7 cellular contexts compared by ENCODE assay signal in genomic region chr3:184583345-184584000, GRCh38. TPM values are rescaled to one million over a fixed set of nuclear protein-coding genes. Genes with fewer than 3 reads are reported as not detected.
A peak's percentile ranks its signal among the peaks of the same experiment; 100 is the strongest.
DNase-seq lines count a peak whose midpoint lies in the region; ATAC-seq and TF ChIP-seq lines count a peak whose summit lies in the region.

No MANE protein-coding gene starts in this region.

- no peaks in the 10 kb centered on the region for H3F3A ChIP-seq in Loucy (ENCODE audit: low read depth)
- peaks cover 16% of the 10 kb centered on the region for H3F3A ChIP-seq in smooth muscle cell (ENCODE audit: low read depth)

- peak overlapping the region; percentile 76 for H3K27ac ChIP-seq in caudate nucleus (ENCODE audit: low read depth, low read length)
- peak overlapping the region; percentile 17 for H3K27ac ChIP-seq in smooth muscle cell (ENCODE audit: low read depth)

- H4K20me1 ChIP-seq in Loucy (ENCODE audit: insufficient read depth, low read length, poor library complexity, severe bottlenecking): no peaks in the 10 kb centered on the region
- H4K20me1 ChIP-seq in smooth muscle cell (ENCODE audit: low read depth): no peaks in the 10 kb centered on the region

- H3K27me3 ChIP-seq in Loucy (ENCODE audit: insufficient read depth, low read length, poor library complexity, severe bottlenecking) (no peaks in the 10 kb centered on the region), kidney epithelial cell (ENCODE audit: control insufficient read depth, insufficient read depth, low read length) (peaks cover 19% of the 10 kb centered on the region), smooth muscle cell (ENCODE audit: low read depth) (no peaks in the 10 kb centered on the region)

- H2AFZ ChIP-seq in Loucy (ENCODE audit: low read length): 0 out of 2 replicates have a peak overlapping the region, but pooled peaks have one; percentile 73
- peak overlapping the region; percentile 57 for H2AFZ ChIP-seq in smooth muscle cell (ENCODE audit: low read depth)

- DNase-seq in caudate nucleus (lab: John Stamatoyannopoulos, UW): peak in 52 of 61 donors; percentile 16 to 82 (median 56)
- DNase-seq in kidney epithelial cell (ENCODE audit: low read depth): no peak
- no peak for DNase-seq in smooth muscle cell (lab: John Stamatoyannopoulos, UW; ENCODE audit: unreplicated experiment)
- DNase-seq in GM13977 (ENCODE audit: low spot score): no peak
- DNase-seq in NCI-H1436 (lab: John Stamatoyannopoulos, UW): no peak

- no peak for TF ChIP-seq CTCF in Loucy (conservative IDR thresholded peaks at IDR 0.05; ENCODE audit: low read length)
- no peak for TF ChIP-seq CTCF in kidney epithelial cell (IDR thresholded peaks at IDR 0.05; ENCODE audit: insufficient read depth, low read length, poor library complexity, severe bottlenecking)
- TF ChIP-seq CTCF in smooth muscle cell (IDR thresholded peaks at IDR 0.05; ENCODE audit: borderline replicate concordance, insufficient read depth, poor library complexity, severe bottlenecking): no peak
- TF ChIP-seq CTCF in GM13977 (IDR thresholded peaks at IDR 0.05; ENCODE audit: extremely low read depth, insufficient read depth, missing control alignments): no peak

- H3K4me2 ChIP-seq in Loucy (ENCODE audit: low read depth, low read length, poor library complexity, severe bottlenecking): peak overlapping the region; percentile 47
- peak overlapping the region; percentile 96 for H3K4me2 ChIP-seq in smooth muscle cell

- H3K9me2 ChIP-seq in Loucy (replicated peaks; ENCODE audit: low read depth, low read length): no peaks in the 10 kb centered on the region

- no peaks in the 10 kb centered on the region for H3K79me2 ChIP-seq in Loucy (ENCODE audit: insufficient read depth, low read length)
- H3K79me2 ChIP-seq in smooth muscle cell (ENCODE audit: low read depth): no peaks in the 10 kb centered on the region

- H3K36me3 ChIP-seq in Loucy (ENCODE audit: insufficient read depth, low read length) (no peaks in the 10 kb centered on the region), kidney epithelial cell (ENCODE audit: control insufficient read depth, insufficient read depth, low read length) (no peaks in the 10 kb centered on the region), smooth muscle cell (ENCODE audit: low read depth) (no peaks in the 10 kb centered on the region)

- no peaks in the 10 kb centered on the region for H3K9me3 ChIP-seq in Loucy (ENCODE audit: insufficient read depth, low read depth, low read length)
- no peaks in the 10 kb centered on the region for H3K9me3 ChIP-seq in smooth muscle cell (replicated peaks; ENCODE audit: low read depth)

- H3K4me3 ChIP-seq in Loucy (ENCODE audit: low read length, poor library complexity, severe bottlenecking): no peak overlapping the region
- H3K4me3 ChIP-seq in kidney epithelial cell (ENCODE audit: low read depth, low read length): peak overlapping the region; percentile 48
- peak overlapping the region; percentile 57 for H3K4me3 ChIP-seq in smooth muscle cell

- ATAC-seq in HG03342 (IDR thresholded peaks at IDR 0.05; ENCODE audit: unreplicated experiment): no peak

- H3K4me1 ChIP-seq in Loucy (ENCODE audit: insufficient read depth, low read length, poor library complexity, severe bottlenecking): no peaks in the 10 kb centered on the region
- peaks cover 22% of the 10 kb centered on the region for H3K4me1 ChIP-seq in smooth muscle cell (ENCODE audit: low read depth)

- in situ Hi-C loops in GM13977 (cut with MboI; ENCODE audit: low pct_unique_long_range_greater_than_20kb, low sequenced_read_pairs, unreplicated experiment): no loop called here

- H3K9ac ChIP-seq in Loucy (ENCODE audit: low read depth, low read length, poor library complexity, severe bottlenecking): no peak overlapping the region
- peak overlapping the region; percentile 48 for H3K9ac ChIP-seq in smooth muscle cell (ENCODE audit: low read depth)

- WGBS in smooth muscle cell (ENCODE audit: low lambda C conversion rate): 6% methylated on average over 37 of the region's 73 CpGs

RNA-seq across cellular contexts. Expression of gene EPHB3, which starts 21.9 kb away (rescaled TPM):
- total RNA-seq in kidney epithelial cell: 1.0 and 1.5 TPM in 2 replicates
- total RNA-seq in smooth muscle cell: 9.9 and 11.1 TPM in 2 replicates
- 23.1 and 31.6 TPM in 2 replicates for polyA plus RNA-seq in smooth muscle cell

Comparison
In these comparisons a context has a peak if more than half of its experiments do, and no peak if none do; other contexts are left out.
1. DNase-seq: peak in caudate nucleus (52 of 61); none in kidney epithelial cell (single experiment), smooth muscle cell (single experiment), GM13977 (single experiment) and NCI-H1436 (single experiment).